In genomic region chr11:73275381-73275750, GRCh38 we compare ENCODE assay signal across 19 cellular contexts. TPM values are rescaled to one million over a fixed set of nuclear protein-coding genes. Genes with fewer than 3 reads are reported as not detected.
"Had no signal": no experiment of that assay in that cellular context is flagged by ENCODE, and none has a peak within 500 bp of the region (broad histone marks: within the 10 kb centered on the region; RNA-seq: fewer than 3 reads in every experiment).

No MANE protein-coding gene starts in this region.

- H3K27me3 ChIP-seq: brain microvascular endothelial cell, heart left ventricle, right lobe of liver, uterus had no signal

- H3K27ac ChIP-seq: brain microvascular endothelial cell, parathyroid adenoma, right lobe of liver, uterus, WERI-Rb-1 had no signal

- H3K36me3 Mint-ChIP-seq: activated naive CD4-positive, alpha-beta T cell treated with anti-CD3 and anti-CD28 coated beads, Interleukin-2, amount 50 U/mL, for 72 hours; memory B cell; T-cell had no signal

- H3K79me2 ChIP-seq: parathyroid adenoma had no signal

- ATAC-seq: activated naive CD4-positive, alpha-beta T cell treated with anti-CD3 and anti-CD28 coated beads, Interleukin-2, amount 50 U/mL, for 72 hours; activated T-helper 17 cell treated with anti-CD3 and anti-CD28 coated beads, Interleukin-2, amount 50 U/mL, for 72 hours; left lobe of liver; stimulated activated naive CD8-positive, alpha-beta T cell treated with anti-CD3 and anti-CD28 coated beads, Interleukin-15, Interleukin-2, amounts not matched to agents 100 U/mL and 50 U/mL, for 24 hours; T-cell had no signal

- H3K4me3 ChIP-seq: right lobe of liver, uterus had no signal

- H2AFZ ChIP-seq: parathyroid adenoma had no signal

- H3K9ac ChIP-seq: parathyroid adenoma had no signal

- H3K4me1 Mint-ChIP-seq: activated CD4-positive, alpha-beta T cell treated with anti-CD3 and anti-CD28 coated beads, Interleukin-2, amount 10 ng/mL, durations not matched to agents 7 days and 5 days; activated T-helper 17 cell treated with anti-CD3 and anti-CD28 coated beads, Interleukin-2, amount 50 U/mL, for 72 hours; T-cell had no signal

- H3K4me3 Mint-ChIP-seq: activated CD4-positive, alpha-beta T cell treated with anti-CD3 and anti-CD28 coated beads, Interleukin-2, amount 10 ng/mL, durations not matched to agents 7 days and 5 days; activated T-helper 17 cell treated with anti-CD3 and anti-CD28 coated beads, Interleukin-2, amount 50 U/mL, for 72 hours; memory B cell; T-cell had no signal

- H3K4me1 ChIP-seq: parathyroid adenoma, right lobe of liver, uterus had no signal

- H3K36me3 ChIP-seq: brain microvascular endothelial cell, heart left ventricle, right lobe of liver, uterus, WERI-Rb-1 had no signal

- H3K9me3 ChIP-seq: heart left ventricle, right lobe of liver, uterus had no signal

- DNase-seq: activated CD4-positive, alpha-beta T cell treated with anti-CD3 and anti-CD28 coated beads, Interleukin-2, amount 10 ng/mL, durations not matched to agents 7 days and 5 days; activated CD8-positive, alpha-beta memory T cell treated with anti-CD3 and anti-CD28 coated beads for 24 hours; activated T-cell treated with anti-CD3 and anti-CD28 coated beads for 4 hours; brain microvascular endothelial cell; foreskin melanocyte; stimulated activated CD4-positive, alpha-beta T cell treated with anti-CD3 and anti-CD28 coated beads, Interleukin-2, amount 100 ng/mL, for 48 hours; stimulated activated naive CD8-positive, alpha-beta T cell treated with anti-CD3 and anti-CD28 coated beads, Interleukin-15, Interleukin-2, amounts not matched to agents 100 U/mL and 50 U/mL, for 24 hours; T-cell; T1000; WERI-Rb-1 had no signal

- H3K27me3 Mint-ChIP-seq: activated T-helper 17 cell treated with anti-CD3 and anti-CD28 coated beads, Interleukin-2, amount 50 U/mL, for 72 hours; memory B cell had no signal

- H3K9me3 Mint-ChIP-seq: activated CD4-positive, alpha-beta T cell treated with anti-CD3 and anti-CD28 coated beads, Interleukin-2, amount 10 ng/mL, durations not matched to agents 7 days and 5 days; activated naive CD4-positive, alpha-beta T cell treated with anti-CD3 and anti-CD28 coated beads, Interleukin-2, amount 50 U/mL, for 72 hours; activated T-helper 17 cell treated with anti-CD3 and anti-CD28 coated beads, Interleukin-2, amount 50 U/mL, for 72 hours; memory B cell; T-cell had no signal

- H3K27ac Mint-ChIP-seq: activated CD4-positive, alpha-beta T cell treated with anti-CD3 and anti-CD28 coated beads, Interleukin-2, amount 10 ng/mL, durations not matched to agents 7 days and 5 days; activated naive CD4-positive, alpha-beta T cell treated with anti-CD3 and anti-CD28 coated beads, Interleukin-2, amount 50 U/mL, for 72 hours; activated T-helper 17 cell treated with anti-CD3 and anti-CD28 coated beads, Interleukin-2, amount 50 U/mL, for 72 hours; memory B cell; T-cell had no signal

RNA-seq across cellular contexts. Expression of gene P2RY6, which starts 3.2 kb away (rescaled TPM):
- total RNA-seq: activated CD4-positive, alpha-beta T cell treated with anti-CD3 and anti-CD28 coated beads, Interleukin-2, amount 10 ng/mL, durations not matched to agents 7 days and 5 days; activated naive CD4-positive, alpha-beta T cell treated with anti-CD3 and anti-CD28 coated beads, Interleukin-2, amount 50 U/mL, for 72 hours; activated T-helper 17 cell treated with anti-CD3 and anti-CD28 coated beads, Interleukin-2, amount 50 U/mL, for 72 hours had no signal

RNA-seq across cellular contexts. Expression of gene ARHGEF17, which starts 32.7 kb away (rescaled TPM):
- total RNA-seq: activated CD4-positive, alpha-beta T cell treated with anti-CD3 and anti-CD28 coated beads, Interleukin-2, amount 10 ng/mL, durations not matched to agents 7 days and 5 days had no signal

RNA-seq across cellular contexts. Expression of gene P2RY2, which starts 57.3 kb away (rescaled TPM):
- total RNA-seq: activated CD4-positive, alpha-beta T cell treated with anti-CD3 and anti-CD28 coated beads, Interleukin-2, amount 10 ng/mL, durations not matched to agents 7 days and 5 days; activated naive CD4-positive, alpha-beta T cell treated with anti-CD3 and anti-CD28 coated beads, Interleukin-2, amount 50 U/mL, for 72 hours; activated T-helper 17 cell treated with anti-CD3 and anti-CD28 coated beads, Interleukin-2, amount 50 U/mL, for 72 hours; temporal lobe had no signal
